In genomic region chr1:23521588-23521987, GRCh38 we compare ENCODE assay signal across 15 cellular contexts. TPM values are rescaled to one million over a fixed set of nuclear protein-coding genes. Genes with fewer than 3 reads are reported as not detected.
DNase-seq lines count a peak whose midpoint lies in the region; ATAC-seq, FAIRE-seq and TF ChIP-seq lines count a peak whose summit lies in the region.
"Had no signal": no experiment of that assay in that cellular context is flagged by ENCODE, and none has a peak within 500 bp of the region (broad histone marks: within the 10 kb centered on the region; RNA-seq: fewer than 3 reads in every experiment).

No MANE protein-coding gene starts in this region.

- POLR2A ChIA-PET in HepG2 (lab: Yijun Ruan, JAX) = no interaction called here

- intact Hi-C loops in HepG2 (cut with micrococcal nuclease; ENCODE audit: unreplicated experiment) (no loop called here), right lobe of liver (cut with DNase I) (no loop called here), testis (cut with DNase I; ENCODE audit: low total_unique reads) (no loop called here), mammary epithelial cell (cut with micrococcal nuclease) (no loop called here)

- FAIRE-seq in HepG2 (lab: Jason Lieb, UNC) = no peak
- FAIRE-seq: GM12891, islet of Langerhans had no signal

- H2BK15ac ChIP-seq in H9 (ENCODE audit: low read depth, low read length) = no peak overlapping the region

- H3K4me1 Mint-ChIP-seq in H9 = peaks cover 15 to 18% of the 10 kb centered on the region in 2 experiments

- no peak overlapping the region for H2BK120ac ChIP-seq in H9 (ENCODE audit: low read depth, low read length, poor library complexity, severe bottlenecking)

- H3T11ph ChIP-seq in H9 (ENCODE audit: low read length) = no peak overlapping the region

- H4K20me1 ChIP-seq in HepG2 (ENCODE audit: insufficient read depth, low read length) (no peaks in the 10 kb centered on the region), H9 (ENCODE audit: control insufficient read depth, insufficient read depth, insufficient read length) (no peaks in the 10 kb centered on the region), mammary epithelial cell (ENCODE audit: insufficient read depth, low read length) (no peaks in the 10 kb centered on the region)

- no peaks in the 10 kb centered on the region; the same call in 1 of the 2 replicates for H3K27me3 Mint-ChIP-seq in H9 (ENCODE audit: low read depth)

- H3K9me3 ChIP-seq in HepG2 (ENCODE audit: low read length) (no peaks in the 10 kb centered on the region), right lobe of liver (no peaks in the 10 kb centered on the region), H9 (ENCODE audit: control insufficient read depth, low read depth, low read length) (no peaks in the 10 kb centered on the region), WERI-Rb-1 (ENCODE audit: severe bottlenecking) (no peaks in the 10 kb centered on the region), testis (no peaks in the 10 kb centered on the region), mammary epithelial cell (replicated peaks; ENCODE audit: insufficient read depth, low read length) (no peaks in the 10 kb centered on the region)
- H3K9me3 ChIP-seq: right atrium auricular region, SJSA1 had no signal

- CTCF ChIA-PET in HepG2 (lab: Yijun Ruan, JAX; ENCODE audit: low intra/inter-chr PET ratio, low total read pairs) (no interaction called here), mammary epithelial cell (lab: Charles Lee; ENCODE audit: low non-redundant PET) (no interaction called here)

- H3K27ac Mint-ChIP-seq in H9 = no peak overlapping the region
- H3K27ac Mint-ChIP-seq: neural progenitor cell had no signal

- TF ChIP-seq POLR2A in HepG2 (IDR thresholded peaks at IDR 0.05; ENCODE audit: insufficient read depth in 1 of 2, low read depth in 2 of 2, low read length in 2 of 2) (no peak), right lobe of liver (IDR thresholded peaks at IDR 0.05) (no peak), testis (IDR thresholded peaks at IDR 0.05) (no peak)

- ATAC-seq in HepG2 (peak; percentile 38; the same call in 1 of the 3 replicates), right lobe of liver (no peak)

- TF ChIP-seq EP300 in HepG2 (IDR thresholded peaks at IDR 0.05; ENCODE audit: low read depth in 2 of 2, low read length in 2 of 2) = no peak
- no peak for TF ChIP-seq EP300 in HepG2 (CRISPR knock-in tag; IDR thresholded peaks at IDR 0.05; ENCODE audit: borderline replicate concordance)

- H3K4me3 ChIP-seq in HepG2 (replicated peaks in 1 of 3; ENCODE audit: insufficient read depth in 1 of 3, low read depth in 2 of 3, low read length in 3 of 3) (no peak overlapping the region), right lobe of liver (no peak overlapping the region), WERI-Rb-1 (ENCODE audit: low read depth, low read length) (no peak overlapping the region), testis (peak overlapping the region; percentile 22 to 35), mammary epithelial cell (replicated peaks in 1 of 3; ENCODE audit: insufficient read depth in 1 of 3, low read depth in 2 of 3, low read length in 3 of 3) (no peak overlapping the region)
- H3K4me3 ChIP-seq: neural progenitor cell, right atrium auricular region, SJSA1 had no signal

- no peak for TF ChIP-seq RAD21 in HepG2 (CRISPR knock-in tag; IDR thresholded peaks at IDR 0.05)

- WGBS in HepG2 (ENCODE audit: low lambda C conversion rate) = 99% methylated on average over 16 of the region's 16 CpGs
- WGBS in right lobe of liver (ENCODE audit: insufficient coverage, low coverage, low lambda C conversion rate, missing lambda C conversion rate) = 94% methylated on average over 13 of the region's 16 CpGs
- WGBS in H9 (ENCODE audit: extremely low coverage, insufficient read length, low lambda C conversion rate) = no CpG with 5 or more reads among the region's 16 CpGs
- WGBS in testis, 2 donors = 75 to 87% methylated on average over 13 to 16 of the region's 16 CpGs
- WGBS in mammary epithelial cell (ENCODE audit: low coverage, missing lambda C conversion rate) = 98% methylated on average over 16 of the region's 16 CpGs

- no peaks in the 10 kb centered on the region for H3K23me2 ChIP-seq in H9 (ENCODE audit: insufficient read length, low read depth, low read length, poor library complexity, severe bottlenecking)

- H3K4me2 ChIP-seq in HepG2 (ENCODE audit: low read depth, low read length) = no peak overlapping the region
- H3K4me2 ChIP-seq in H9 (ENCODE audit: insufficient read depth, insufficient read length, low read length) = no peak overlapping the region
- no peak overlapping the region for H3K4me2 ChIP-seq in mammary epithelial cell (ENCODE audit: insufficient read depth, low read depth, low read length)
- H3K4me2 ChIP-seq: neural progenitor cell had no signal

- H3K56ac ChIP-seq in H9 (ENCODE audit: insufficient read length, low read depth, low read length) = no peak overlapping the region

- no peak overlapping the region for H3K9ac ChIP-seq in HepG2 (ENCODE audit: insufficient read depth, low read depth, low read length)
- H3K9ac ChIP-seq in H9 (ENCODE audit: extremely low read depth, insufficient read length, low read length) = no peak overlapping the region
- no peak overlapping the region for H3K9ac ChIP-seq in mammary epithelial cell (ENCODE audit: insufficient read depth, low read length)
- H3K9ac ChIP-seq: neural progenitor cell had no signal

- H4K5ac ChIP-seq in H9 (ENCODE audit: insufficient read length, low read depth, low read length) = no peak overlapping the region

- H3K79me2 ChIP-seq in HepG2 (ENCODE audit: insufficient read depth, low read length) = no peaks in the 10 kb centered on the region
- H3K79me2 ChIP-seq in H9 (ENCODE audit: insufficient read depth, low read length) = no peaks in the 10 kb centered on the region
- H3K79me2 ChIP-seq in mammary epithelial cell (ENCODE audit: insufficient read depth, low read length) = no peaks in the 10 kb centered on the region

- H3K9me3 Mint-ChIP-seq in H9 = no peaks in the 10 kb centered on the region
- H3K9me3 Mint-ChIP-seq: neural progenitor cell had no signal

- no peak overlapping the region for H3K23ac ChIP-seq in H9 (ENCODE audit: insufficient read length, low read depth, low read length)

- H3K27me3 ChIP-seq in HepG2 (ENCODE audit: control insufficient read depth in 1 of 2, insufficient read depth in 2 of 2, low read length in 2 of 2) (no peaks in the 10 kb centered on the region), right lobe of liver (no peaks in the 10 kb centered on the region), H9 (ENCODE audit: insufficient read depth, low read length) (no peaks in the 10 kb centered on the region), WERI-Rb-1 (ENCODE audit: insufficient read depth, low read depth, severe bottlenecking) (no peaks in the 10 kb centered on the region), testis (no peaks in the 10 kb centered on the region), mammary epithelial cell (ENCODE audit: insufficient read depth, low read length) (no peaks in the 10 kb centered on the region)
- H3K27me3 ChIP-seq: neural progenitor cell, right atrium auricular region, SJSA1 had no signal

- H3K36me3 ChIP-seq in HepG2 (replicated peaks in 1 of 2; ENCODE audit: control insufficient read depth in 1 of 2, insufficient read depth in 2 of 2, low read length in 2 of 2) (peaks cover 1 to 36% of the 10 kb centered on the region in 2 experiments; a peak in 4 of 5 replicates), right lobe of liver (no peaks in the 10 kb centered on the region), WERI-Rb-1 (peaks cover 75% of the 10 kb centered on the region), testis (ENCODE audit: low read depth, missing control alignments) (no peaks in the 10 kb centered on the region), mammary epithelial cell (ENCODE audit: insufficient read depth, low read length) (no peaks in the 10 kb centered on the region)
- H3K36me3 ChIP-seq: neural progenitor cell, right atrium auricular region had no signal

- DNase-seq in HepG2 (ENCODE audit: low spot score) (no peak), right lobe of liver (no peak), H9 (peak; percentile 60), WERI-Rb-1 (peak; percentile 40), testis (peak; percentile 82), KG1 (lab: John Stamatoyannopoulos, UW) (no peak), NCI-H2196 treated with DMSO at 0.1 percent for 48 hours (lab: John Stamatoyannopoulos, UW; ENCODE audit: unreplicated experiment) (no peak), mammary epithelial cell (no peak)
- DNase-seq: activated gamma-delta T cell, C1 segment of cervical spinal cord had no signal

- TF ChIP-seq CTCF in HepG2 (CRISPR knock-in tag; IDR thresholded peaks at IDR 0.05) (no peak), right lobe of liver (IDR thresholded peaks at IDR 0.05) (no peak), H9 (conservative IDR thresholded peaks at IDR 0.05) (no peak), WERI-Rb-1 (IDR thresholded peaks at IDR 0.05; ENCODE audit: low read depth, low read length) (no peak), testis (IDR thresholded peaks at IDR 0.05) (no peak), mammary epithelial cell (conservative IDR thresholded peaks at IDR 0.05 in 1 of 2, IDR thresholded peaks at IDR 0.05 in 1 of 2; ENCODE audit: extremely low read depth in 1 of 2, insufficient read depth in 1 of 2, low read depth in 1 of 2, low read length in 2 of 2) (no peak)

- H4K8ac ChIP-seq in H9 (replicated peaks; ENCODE audit: insufficient read length, low read depth, low read length) = no peak overlapping the region

- no peak overlapping the region for H3K4me3 Mint-ChIP-seq in H9
- H3K4me3 Mint-ChIP-seq: neural progenitor cell had no signal

- H2BK5ac ChIP-seq in H9 (ENCODE audit: insufficient read length, low read length) = no peak overlapping the region

- no peak overlapping the region for H2BK12ac ChIP-seq in H9 (ENCODE audit: insufficient read length, low read depth, low read length)

- dilution Hi-C loops in mammary epithelial cell (cut with HindIII; ENCODE audit: low sequenced_read_pairs) = no loop called here

- no peak overlapping the region for H3K27ac ChIP-seq in HepG2 (ENCODE audit: extremely low read length, insufficient read depth, low read length)
- no peak overlapping the region for H3K27ac ChIP-seq in right lobe of liver
- H3K27ac ChIP-seq in H9 (ENCODE audit: insufficient read length, low read depth, low read length) = no peak overlapping the region
- H3K27ac ChIP-seq in WERI-Rb-1 = no peak overlapping the region
- no peak overlapping the region for H3K27ac ChIP-seq in testis
- no peak overlapping the region for H3K27ac ChIP-seq in mammary epithelial cell (ENCODE audit: insufficient read depth, low read depth, low read length)
- H3K27ac ChIP-seq: neural progenitor cell, right atrium auricular region, SJSA1 had no signal

- H3K79me1 ChIP-seq in H9 (ENCODE audit: insufficient read depth, low read depth, low read length, poor library complexity, severe bottlenecking) = no peaks in the 10 kb centered on the region

- no peak overlapping the region for H3K18ac ChIP-seq in H9 (ENCODE audit: insufficient read length, low read depth, low read length)

- no peaks in the 10 kb centered on the region for H3K4me1 ChIP-seq in HepG2 (ENCODE audit: insufficient read depth, low read length)
- no peaks in the 10 kb centered on the region for H3K4me1 ChIP-seq in right lobe of liver
- no peaks in the 10 kb centered on the region for H3K4me1 ChIP-seq in H9 (ENCODE audit: insufficient read depth, low read length)
- no peaks in the 10 kb centered on the region for H3K4me1 ChIP-seq in testis
- no peaks in the 10 kb centered on the region for H3K4me1 ChIP-seq in mammary epithelial cell (ENCODE audit: insufficient read depth, low read length)
- H3K4me1 ChIP-seq: right atrium auricular region had no signal

- no peak overlapping the region; the same call in 1 of the 2 replicates for H3K14ac ChIP-seq in H9 (ENCODE audit: insufficient read depth, low read length)

- H3K4ac ChIP-seq in H9 (ENCODE audit: low read depth, low read length) = no peak overlapping the region

- H2BK20ac ChIP-seq in H9 (ENCODE audit: low read depth, low read length, poor library complexity, severe bottlenecking) = no peak overlapping the region

- BruUV-seq in HepG2 (replicated peaks; lab: Mats Ljungman, UMichigan) (no TSS peak), mammary epithelial cell (replicated peaks; lab: Mats Ljungman, UMichigan) (no TSS peak)

- in situ Hi-C loops in HepG2 (cut with HindIII; ENCODE audit: extremely low pct_ligation_motif_present, low pct_unique_long_range_greater_than_20kb) (no loop called here), mammary epithelial cell (cut with MboI; ENCODE audit: low sequenced_read_pairs in 2 of 2) (no loop called here)

- no peak overlapping the region for H4K91ac ChIP-seq in H9 (ENCODE audit: insufficient read length, low read depth, low read length)

- no peak overlapping the region for H2AK5ac ChIP-seq in H9 (ENCODE audit: insufficient read length, low read length)

- peaks cover 13 to 30% (median 21%) of the 10 kb centered on the region in 3 experiments; a peak in 6 of 7 replicates for H3K36me3 Mint-ChIP-seq in H9 (ENCODE audit: insufficient read depth in 1 of 3, low read depth in 3 of 3)

- H2AFZ ChIP-seq in HepG2 (ENCODE audit: low read length) (no peak overlapping the region), H9 (ENCODE audit: low read length) (no peak overlapping the region), mammary epithelial cell (ENCODE audit: low read depth, low read length) (no peak overlapping the region)
- H2AFZ ChIP-seq: neural progenitor cell had no signal

RNA-seq across cellular contexts. Expression of gene E2F2, which starts 9.4 kb away (rescaled TPM):
- 5.7 and 6.6 TPM in 2 replicates for total RNA-seq in HepG2 (2016; rRNA removed; fragmentation: Illumina TruSeq; extraction: Trizol)
- total RNA-seq in HepG2 (2016; cell fraction: cytosol; rRNA removed; fragmentation: Illumina TruSeq; extraction: Trizol; ENCODE audit: low read depth) = 1.1 and 1.3 TPM in 2 replicates
- 4.9 and 6.0 TPM in 2 replicates for total RNA-seq in HepG2 (2016; cell fraction: insoluble cytoplasmic fraction; rRNA removed; fragmentation: Illumina TruSeq; extraction: Trizol)
- 2.6 TPM in 2 replicates for total RNA-seq in HepG2 (2016; cell fraction: membrane; rRNA removed; fragmentation: Illumina TruSeq; extraction: Trizol)
- total RNA-seq in HepG2 (2016; cell fraction: nucleus; rRNA removed; fragmentation: Illumina TruSeq; extraction: Trizol) = 5.1 and 7.1 TPM in 2 replicates
- polyA plus RNA-seq in HepG2 (2011; rRNA removed) = 0.50 and 0.65 TPM in 2 replicates
- polyA plus RNA-seq in HepG2 (2011; cell fraction: cytosol; rRNA removed) = 0.29 and 0.35 TPM in 2 replicates
- 1.9 TPM in 2 replicates for polyA plus RNA-seq in HepG2 (2011; cell fraction: nucleus; rRNA removed)
- polyA plus RNA-seq in HepG2 (2012) = 0.63 and 1.4 TPM in 2 replicates
- polyA plus RNA-seq in HepG2 (2016; cell fraction: cytosol; fragmentation: Illumina TruSeq; extraction: Trizol; ENCODE audit: low read depth) = 0.24 and 0.26 TPM in 2 replicates
- 3.4 and 4.2 TPM in 2 replicates for polyA plus RNA-seq in HepG2 (2016; cell fraction: insoluble cytoplasmic fraction; fragmentation: Illumina TruSeq; extraction: Trizol; ENCODE audit: low read depth)
- polyA plus RNA-seq in HepG2 (2016; cell fraction: membrane; fragmentation: Illumina TruSeq; extraction: Trizol; ENCODE audit: low read depth) = 0.62 and 0.69 TPM in 2 replicates
- polyA plus RNA-seq in HepG2 (2016; cell fraction: nucleus; fragmentation: Illumina TruSeq; extraction: Trizol; ENCODE audit: insufficient read depth, low read depth) = 12.8 and 14.2 TPM in 2 replicates
- polyA minus RNA-seq in HepG2 (2011; rRNA and poly(A)+ RNA removed; ENCODE audit: low replicate concordance) = 1.8 and 19.5 TPM in 2 replicates
- polyA minus RNA-seq in HepG2 (2011; cell fraction: cytosol; rRNA and poly(A)+ RNA removed) = 0.79 and 1.1 TPM in 2 replicates
- polyA minus RNA-seq in HepG2 (2011; cell fraction: nucleus; rRNA and poly(A)+ RNA removed) = 0.87 and 1.3 TPM in 2 replicates
- 1 to 10 TPM in 1 of 6 experiments, under 1 TPM in 5; 0.18 to 1.2 (median 0.70) TPM for total RNA-seq in right lobe of liver
- total RNA-seq in H9 (2021) = 5.1 TPM in 2 replicates
- 1 to 10 TPM; 4.2 to 6.6 TPM for total RNA-seq in testis
- polyA plus RNA-seq in testis (ENCODE audit: insufficient read depth, low read depth, low replicate concordance) = 4.8 TPM
- 1 to 10 TPM in 1 of 2 donors, under 1 TPM in 1; 0.17 to 2.2 TPM for total RNA-seq in mammary epithelial cell
- 0.44 TPM for polyA plus RNA-seq in mammary epithelial cell
- polyA minus RNA-seq in mammary epithelial cell = 3.1 TPM

RNA-seq across cellular contexts. Expression of gene ASAP3, which starts 37.6 kb away (rescaled TPM):
- total RNA-seq in HepG2 (2016; rRNA removed; fragmentation: Illumina TruSeq; extraction: Trizol) (28.6 and 37.0 TPM in 2 replicates), right lobe of liver (10 to 100 TPM; 12.3 to 22.1 (median 16.6) TPM), H9 (2021) (25.9 and 26.7 TPM in 2 replicates), testis (10 to 100 TPM; 43.1 to 48.0 TPM), mammary epithelial cell (10 to 100 TPM; 11.8 to 22.0 TPM)
- 2.7 and 3.4 TPM in 2 replicates for total RNA-seq in HepG2 (2016; cell fraction: cytosol; rRNA removed; fragmentation: Illumina TruSeq; extraction: Trizol; ENCODE audit: low read depth)
- 22.9 and 36.7 TPM in 2 replicates for total RNA-seq in HepG2 (2016; cell fraction: insoluble cytoplasmic fraction; rRNA removed; fragmentation: Illumina TruSeq; extraction: Trizol)
- total RNA-seq in HepG2 (2016; cell fraction: membrane; rRNA removed; fragmentation: Illumina TruSeq; extraction: Trizol) = 11.2 and 12.2 TPM in 2 replicates
- 38.3 and 42.3 TPM in 2 replicates for total RNA-seq in HepG2 (2016; cell fraction: nucleus; rRNA removed; fragmentation: Illumina TruSeq; extraction: Trizol)
- polyA plus RNA-seq in HepG2 (2011; rRNA removed) (32.6 and 39.4 TPM in 2 replicates), testis (ENCODE audit: insufficient read depth, low read depth, low replicate concordance) (34.1 TPM), mammary epithelial cell (11.1 TPM)
- 15.0 and 17.0 TPM in 2 replicates for polyA plus RNA-seq in HepG2 (2011; cell fraction: cytosol; rRNA removed)
- polyA plus RNA-seq in HepG2 (2011; cell fraction: nucleus; rRNA removed) = 159 and 182 TPM in 2 replicates
- 11.8 and 19.4 TPM in 2 replicates for polyA plus RNA-seq in HepG2 (2012)
- polyA plus RNA-seq in HepG2 (2016; cell fraction: cytosol; fragmentation: Illumina TruSeq; extraction: Trizol; ENCODE audit: low read depth) = 1.9 and 2.7 TPM in 2 replicates
- 17.8 and 23.3 TPM in 2 replicates for polyA plus RNA-seq in HepG2 (2016; cell fraction: insoluble cytoplasmic fraction; fragmentation: Illumina TruSeq; extraction: Trizol; ENCODE audit: low read depth)
- polyA plus RNA-seq in HepG2 (2016; cell fraction: membrane; fragmentation: Illumina TruSeq; extraction: Trizol; ENCODE audit: low read depth) = 5.9 and 6.1 TPM in 2 replicates
- 81.5 and 89.0 TPM in 2 replicates for polyA plus RNA-seq in HepG2 (2016; cell fraction: nucleus; fragmentation: Illumina TruSeq; extraction: Trizol; ENCODE audit: insufficient read depth, low read depth)
- 8.3 and 44.4 TPM in 2 replicates for polyA minus RNA-seq in HepG2 (2011; rRNA and poly(A)+ RNA removed; ENCODE audit: low replicate concordance)
- polyA minus RNA-seq in HepG2 (2011; cell fraction: cytosol; rRNA and poly(A)+ RNA removed) = 11.9 and 18.9 TPM in 2 replicates
- polyA minus RNA-seq in HepG2 (2011; cell fraction: nucleus; rRNA and poly(A)+ RNA removed) = 19.4 and 24.2 TPM in 2 replicates
- polyA minus RNA-seq in mammary epithelial cell = 24.1 TPM

RNA-seq across cellular contexts. Expression of gene ID3, which starts 37.7 kb away (rescaled TPM):
- 67.8 and 115 TPM in 2 replicates for total RNA-seq in HepG2 (2016; rRNA removed; fragmentation: Illumina TruSeq; extraction: Trizol)
- total RNA-seq in HepG2 (2016; cell fraction: cytosol; rRNA removed; fragmentation: Illumina TruSeq; extraction: Trizol; ENCODE audit: low read depth) = 119 and 126 TPM in 2 replicates
- 65.6 and 120 TPM in 2 replicates for total RNA-seq in HepG2 (2016; cell fraction: insoluble cytoplasmic fraction; rRNA removed; fragmentation: Illumina TruSeq; extraction: Trizol)
- total RNA-seq in HepG2 (2016; cell fraction: membrane; rRNA removed; fragmentation: Illumina TruSeq; extraction: Trizol) = 79.8 and 82.4 TPM in 2 replicates
- total RNA-seq in HepG2 (2016; cell fraction: nucleus; rRNA removed; fragmentation: Illumina TruSeq; extraction: Trizol) = 82.3 and 85.6 TPM in 2 replicates
- 34.9 and 64.8 TPM in 2 replicates for polyA plus RNA-seq in HepG2 (2011; rRNA removed)
- polyA plus RNA-seq in HepG2 (2011; cell fraction: cytosol; rRNA removed) = 40.3 and 106 TPM in 2 replicates
- 50.4 and 124 TPM in 2 replicates for polyA plus RNA-seq in HepG2 (2011; cell fraction: nucleus; rRNA removed)
- 19.1 and 19.4 TPM in 2 replicates for polyA plus RNA-seq in HepG2 (2012)
- polyA plus RNA-seq in HepG2 (2016; cell fraction: cytosol; fragmentation: Illumina TruSeq; extraction: Trizol; ENCODE audit: low read depth) = 19.4 and 20.9 TPM in 2 replicates
- 67.3 and 67.6 TPM in 2 replicates for polyA plus RNA-seq in HepG2 (2016; cell fraction: insoluble cytoplasmic fraction; fragmentation: Illumina TruSeq; extraction: Trizol; ENCODE audit: low read depth)
- polyA plus RNA-seq in HepG2 (2016; cell fraction: membrane; fragmentation: Illumina TruSeq; extraction: Trizol; ENCODE audit: low read depth) = 27.8 and 28.9 TPM in 2 replicates
- 106 and 110 TPM in 2 replicates for polyA plus RNA-seq in HepG2 (2016; cell fraction: nucleus; fragmentation: Illumina TruSeq; extraction: Trizol; ENCODE audit: insufficient read depth, low read depth)
- polyA minus RNA-seq in HepG2 (2011; rRNA and poly(A)+ RNA removed; ENCODE audit: low replicate concordance) = 66.2 and 315 TPM in 2 replicates
- polyA minus RNA-seq in HepG2 (2011; cell fraction: cytosol; rRNA and poly(A)+ RNA removed) = 18.4 and 43.5 TPM in 2 replicates
- 53.5 and 115 TPM in 2 replicates for polyA minus RNA-seq in HepG2 (2011; cell fraction: nucleus; rRNA and poly(A)+ RNA removed)
- total RNA-seq in right lobe of liver = 10 to 100 TPM; 12.7 to 44.6 (median 27.0) TPM
- total RNA-seq in H9 (2021) = 113 and 119 TPM in 2 replicates
- 10 to 100 TPM; 27.2 to 34.5 TPM for total RNA-seq in testis
- 24.5 TPM for polyA plus RNA-seq in testis (ENCODE audit: insufficient read depth, low read depth, low replicate concordance)
- total RNA-seq in mammary epithelial cell = 10 to 100 TPM; 53.6 to 53.8 TPM
- polyA plus RNA-seq in mammary epithelial cell = 31.7 TPM
- 22.4 TPM for polyA minus RNA-seq in mammary epithelial cell

Comparison
In these comparisons a context has a peak if more than half of its experiments do, and no peak if none do; other contexts are left out.
1. DNase-seq: peak in H9 (single experiment), WERI-Rb-1 (single experiment) and testis (single experiment); none in HepG2 (single experiment), right lobe of liver (0 of 3), KG1 (single experiment), NCI-H2196 treated with DMSO at 0.1 percent for 48 hours (single experiment) and mammary epithelial cell (single experiment).
2. H3K4me3 ChIP-seq: peak in testis (2 of 2); none in HepG2 (0 of 3), right lobe of liver (0 of 3), WERI-Rb-1 (single experiment) and mammary epithelial cell (0 of 3).